Comparison of ENCODE assay signal across 36 cellular contexts in the genomic region with DNA sequence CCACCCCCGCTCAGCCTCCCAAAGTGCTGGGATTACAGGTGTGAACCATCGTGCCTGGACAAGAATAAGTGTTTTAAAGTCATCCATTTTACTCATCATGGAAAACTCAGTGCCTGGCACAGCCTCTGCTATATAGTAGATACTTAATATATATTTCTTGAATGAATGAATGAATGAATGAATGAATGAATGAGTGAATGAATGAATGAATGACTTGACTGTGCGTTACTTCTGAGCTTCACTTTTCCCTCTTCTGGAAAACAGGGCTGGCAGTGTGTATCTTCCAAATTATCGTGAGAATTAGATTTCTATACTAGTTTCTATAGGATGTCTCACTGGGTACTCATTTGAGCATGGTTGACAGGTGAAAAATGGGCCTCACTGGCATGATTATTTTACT.
"Had no signal": no experiment of that assay in that cellular context is flagged by ENCODE, and none has a peak within 500 bp of the region (broad histone marks: within the 10 kb centered on the region; RNA-seq: fewer than 3 reads in every experiment).

No MANE protein-coding gene starts in this region.

- H3K9me3 ChIP-seq: MG63 had no signal

- H3K36me3 ChIP-seq: MG63 had no signal

- DNase-seq: Karpas-422, Kasumi-1, MG63, MM.1S, MV-4-11, NCI-H1048, NCI-H1092, NCI-H1092 treated with DMSO at 0.1 percent for 48 hours, NCI-H1105, NCI-H1105 treated with DMSO at 0.1 percent for 48 hours, NCI-H1417, NCI-H1417 treated with DMSO at 0.1 percent for 48 hours, NCI-H1436, NCI-H1436 treated with DMSO at 0.1 percent for 48 hours, NCI-H146, NCI-H1694, NCI-H1694 treated with DMSO at 0.1 percent for 48 hours, NCI-H187, NCI-H187 treated with DMSO at 0.1 percent for 48 hours, NCI-H1930, NCI-H2029, NCI-H2029 treated with DMSO at 0.1 percent for 48 hours, NCI-H2081, NCI-H2081 treated with DMSO at 0.1 percent for 48 hours, NCI-H2107, NCI-H2171, NCI-H2171 treated with DMSO at 0.1 percent for 48 hours, NCI-H2227 treated with DMSO at 0.1 percent for 48 hours, NCI-H226, NCI-H345, NCI-H446, NCI-H446 treated with DMSO at 0.1 percent for 48 hours, NCI-H510A, NCI-H510A treated with DMSO at 0.1 percent for 48 hours, NCI-H524, NCI-H524 treated with DMSO at 0.1 percent for 48 hours had no signal

- H3K4me3 ChIP-seq: MG63 had no signal

- H3K27me3 ChIP-seq: MG63 had no signal
